3 cellular contexts compared by ENCODE assay signal in the genomic region with DNA sequence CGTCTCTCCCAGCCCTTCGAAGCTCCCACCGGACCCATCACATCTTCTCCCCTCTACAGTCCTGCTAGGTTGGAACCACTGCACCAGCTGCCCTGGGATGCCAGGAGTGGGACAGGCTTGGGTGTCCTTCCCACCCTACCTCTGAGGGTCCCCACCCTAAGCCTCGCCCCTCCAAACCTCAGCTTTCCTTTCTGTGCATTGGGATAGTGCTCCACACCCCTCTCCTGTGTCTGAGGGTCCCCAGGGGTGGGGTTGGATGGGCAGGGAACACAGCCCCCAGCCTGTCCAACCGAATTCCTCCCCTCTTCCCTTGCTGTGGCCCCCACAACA.
A peak's percentile ranks its signal among the peaks of the same experiment; 100 is the strongest.
TF ChIP-seq lines count a peak whose summit lies in the region.

No MANE protein-coding gene starts in this region.

TF ChIP-seq in SK-N-SH, 30 proteins besides CTCF, POLR2A, EP300 and RAD21:
- TF ChIP-seq FOXJ3 (CRISPR knock-in tag; IDR thresholded peaks at IDR 0.05) = no peak
- TF ChIP-seq POLR2AphosphoS5 (IDR thresholded peaks at IDR 0.05; ENCODE audit: low read depth, low read length) = no peak
- no peak for TF ChIP-seq NRF1 (IDR thresholded peaks at IDR 0.05; ENCODE audit: low read depth, low read length)
- TF ChIP-seq SIN3A (IDR thresholded peaks at IDR 0.05; ENCODE audit: borderline replicate concordance, low read depth, low read length) = no peak
- TF ChIP-seq, protein P1, sequence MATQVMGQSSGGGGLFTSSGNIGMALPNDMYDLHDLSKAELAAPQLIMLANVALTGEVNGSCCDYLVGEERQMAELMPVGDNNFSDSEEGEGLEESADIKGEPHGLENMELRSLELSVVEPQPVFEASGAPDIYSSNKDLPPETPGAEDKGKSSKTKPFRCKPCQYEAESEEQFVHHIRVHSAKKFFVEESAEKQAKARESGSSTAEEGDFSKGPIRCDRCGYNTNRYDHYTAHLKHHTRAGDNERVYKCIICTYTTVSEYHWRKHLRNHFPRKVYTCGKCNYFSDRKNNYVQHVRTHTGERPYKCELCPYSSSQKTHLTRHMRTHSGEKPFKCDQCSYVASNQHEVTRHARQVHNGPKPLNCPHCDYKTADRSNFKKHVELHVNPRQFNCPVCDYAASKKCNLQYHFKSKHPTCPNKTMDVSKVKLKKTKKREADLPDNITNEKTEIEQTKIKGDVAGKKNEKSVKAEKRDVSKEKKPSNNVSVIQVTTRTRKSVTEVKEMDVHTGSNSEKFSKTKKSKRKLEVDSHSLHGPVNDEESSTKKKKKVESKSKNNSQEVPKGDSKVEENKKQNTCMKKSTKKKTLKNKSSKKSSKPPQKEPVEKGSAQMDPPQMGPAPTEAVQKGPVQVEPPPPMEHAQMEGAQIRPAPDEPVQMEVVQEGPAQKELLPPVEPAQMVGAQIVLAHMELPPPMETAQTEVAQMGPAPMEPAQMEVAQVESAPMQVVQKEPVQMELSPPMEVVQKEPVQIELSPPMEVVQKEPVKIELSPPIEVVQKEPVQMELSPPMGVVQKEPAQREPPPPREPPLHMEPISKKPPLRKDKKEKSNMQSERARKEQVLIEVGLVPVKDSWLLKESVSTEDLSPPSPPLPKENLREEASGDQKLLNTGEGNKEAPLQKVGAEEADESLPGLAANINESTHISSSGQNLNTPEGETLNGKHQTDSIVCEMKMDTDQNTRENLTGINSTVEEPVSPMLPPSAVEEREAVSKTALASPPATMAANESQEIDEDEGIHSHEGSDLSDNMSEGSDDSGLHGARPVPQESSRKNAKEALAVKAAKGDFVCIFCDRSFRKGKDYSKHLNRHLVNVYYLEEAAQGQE (IDR thresholded peaks at IDR 0.05; ENCODE audit: low read depth, low read length) = no peak
- no peak for TF ChIP-seq GATA2 (CRISPR knock-in tag; IDR thresholded peaks at IDR 0.05)
- TF ChIP-seq SMC3 (IDR thresholded peaks at IDR 0.05; ENCODE audit: low read depth, low read length) = no peak
- TF ChIP-seq, protein P2, sequence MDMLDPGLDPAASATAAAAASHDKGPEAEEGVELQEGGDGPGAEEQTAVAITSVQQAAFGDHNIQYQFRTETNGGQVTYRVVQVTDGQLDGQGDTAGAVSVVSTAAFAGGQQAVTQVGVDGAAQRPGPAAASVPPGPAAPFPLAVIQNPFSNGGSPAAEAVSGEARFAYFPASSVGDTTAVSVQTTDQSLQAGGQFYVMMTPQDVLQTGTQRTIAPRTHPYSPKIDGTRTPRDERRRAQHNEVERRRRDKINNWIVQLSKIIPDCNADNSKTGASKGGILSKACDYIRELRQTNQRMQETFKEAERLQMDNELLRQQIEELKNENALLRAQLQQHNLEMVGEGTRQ (IDR thresholded peaks at IDR 0.05; ENCODE audit: borderline replicate concordance, low read depth, low read length) = no peak
- TF ChIP-seq, protein P3, sequence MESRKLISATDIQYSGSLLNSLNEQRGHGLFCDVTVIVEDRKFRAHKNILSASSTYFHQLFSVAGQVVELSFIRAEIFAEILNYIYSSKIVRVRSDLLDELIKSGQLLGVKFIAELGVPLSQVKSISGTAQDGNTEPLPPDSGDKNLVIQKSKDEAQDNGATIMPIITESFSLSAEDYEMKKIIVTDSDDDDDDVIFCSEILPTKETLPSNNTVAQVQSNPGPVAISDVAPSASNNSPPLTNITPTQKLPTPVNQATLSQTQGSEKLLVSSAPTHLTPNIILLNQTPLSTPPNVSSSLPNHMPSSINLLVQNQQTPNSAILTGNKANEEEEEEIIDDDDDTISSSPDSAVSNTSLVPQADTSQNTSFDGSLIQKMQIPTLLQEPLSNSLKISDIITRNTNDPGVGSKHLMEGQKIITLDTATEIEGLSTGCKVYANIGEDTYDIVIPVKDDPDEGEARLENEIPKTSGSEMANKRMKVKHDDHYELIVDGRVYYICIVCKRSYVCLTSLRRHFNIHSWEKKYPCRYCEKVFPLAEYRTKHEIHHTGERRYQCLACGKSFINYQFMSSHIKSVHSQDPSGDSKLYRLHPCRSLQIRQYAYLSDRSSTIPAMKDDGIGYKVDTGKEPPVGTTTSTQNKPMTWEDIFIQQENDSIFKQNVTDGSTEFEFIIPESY (IDR thresholded peaks at IDR 0.05; ENCODE audit: borderline replicate concordance, low read depth) = no peak
- no peak for TF ChIP-seq TEAD4 (IDR thresholded peaks at IDR 0.05; ENCODE audit: borderline replicate concordance, insufficient read depth)

TF ChIP-seq in SK-N-SH treated with all-trans-retinoic acid at 6 μM for 48 hours, 23 proteins besides CTCF, POLR2A, EP300 and RAD21 (continues in another document):
- TF ChIP-seq ZNF70 (CRISPR knock-in tag; IDR thresholded peaks at IDR 0.05) (no peak), ISL1 (CRISPR knock-in tag; IDR thresholded peaks at IDR 0.05) (no peak), CSDC2 (CRISPR knock-in tag; IDR thresholded peaks at IDR 0.05) (no peak), PPARA (CRISPR knock-in tag; IDR thresholded peaks at IDR 0.05; ENCODE audit: borderline replicate concordance) (no peak), ESRRG (CRISPR knock-in tag; IDR thresholded peaks at IDR 0.05) (no peak), ZC3H10 (CRISPR knock-in tag; IDR thresholded peaks at IDR 0.05) (no peak), SNAI2 (CRISPR knock-in tag; IDR thresholded peaks at IDR 0.05) (no peak), ZNF8 (CRISPR knock-in tag; IDR thresholded peaks at IDR 0.05) (no peak), OSR1 (CRISPR knock-in tag; IDR thresholded peaks at IDR 0.05) (no peak)
- TF ChIP-seq, protein P4, sequence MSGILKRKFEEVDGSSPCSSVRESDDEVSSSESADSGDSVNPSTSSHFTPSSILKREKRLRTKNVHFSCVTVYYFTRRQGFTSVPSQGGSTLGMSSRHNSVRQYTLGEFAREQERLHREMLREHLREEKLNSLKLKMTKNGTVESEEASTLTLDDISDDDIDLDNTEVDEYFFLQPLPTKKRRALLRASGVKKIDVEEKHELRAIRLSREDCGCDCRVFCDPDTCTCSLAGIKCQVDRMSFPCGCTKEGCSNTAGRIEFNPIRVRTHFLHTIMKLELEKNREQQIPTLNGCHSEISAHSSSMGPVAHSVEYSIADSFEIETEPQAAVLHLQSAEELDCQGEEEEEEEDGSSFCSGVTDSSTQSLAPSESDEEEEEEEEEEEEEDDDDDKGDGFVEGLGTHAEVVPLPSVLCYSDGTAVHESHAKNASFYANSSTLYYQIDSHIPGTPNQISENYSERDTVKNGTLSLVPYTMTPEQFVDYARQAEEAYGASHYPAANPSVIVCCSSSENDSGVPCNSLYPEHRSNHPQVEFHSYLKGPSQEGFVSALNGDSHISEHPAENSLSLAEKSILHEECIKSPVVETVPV (CRISPR knock-in tag; IDR thresholded peaks at IDR 0.05) = no peak
- TF ChIP-seq, protein P5, sequence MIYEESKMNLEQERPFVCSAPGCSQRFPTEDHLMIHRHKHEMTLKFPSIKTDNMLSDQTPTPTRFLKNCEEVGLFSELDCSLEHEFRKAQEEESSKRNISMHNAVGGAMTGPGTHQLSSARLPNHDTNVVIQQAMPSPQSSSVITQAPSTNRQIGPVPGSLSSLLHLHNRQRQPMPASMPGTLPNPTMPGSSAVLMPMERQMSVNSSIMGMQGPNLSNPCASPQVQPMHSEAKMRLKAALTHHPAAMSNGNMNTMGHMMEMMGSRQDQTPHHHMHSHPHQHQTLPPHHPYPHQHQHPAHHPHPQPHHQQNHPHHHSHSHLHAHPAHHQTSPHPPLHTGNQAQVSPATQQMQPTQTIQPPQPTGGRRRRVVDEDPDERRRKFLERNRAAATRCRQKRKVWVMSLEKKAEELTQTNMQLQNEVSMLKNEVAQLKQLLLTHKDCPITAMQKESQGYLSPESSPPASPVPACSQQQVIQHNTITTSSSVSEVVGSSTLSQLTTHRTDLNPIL (CRISPR knock-in tag; IDR thresholded peaks at IDR 0.05; ENCODE audit: low read depth) = no peak
- TF ChIP-seq, protein P6, sequence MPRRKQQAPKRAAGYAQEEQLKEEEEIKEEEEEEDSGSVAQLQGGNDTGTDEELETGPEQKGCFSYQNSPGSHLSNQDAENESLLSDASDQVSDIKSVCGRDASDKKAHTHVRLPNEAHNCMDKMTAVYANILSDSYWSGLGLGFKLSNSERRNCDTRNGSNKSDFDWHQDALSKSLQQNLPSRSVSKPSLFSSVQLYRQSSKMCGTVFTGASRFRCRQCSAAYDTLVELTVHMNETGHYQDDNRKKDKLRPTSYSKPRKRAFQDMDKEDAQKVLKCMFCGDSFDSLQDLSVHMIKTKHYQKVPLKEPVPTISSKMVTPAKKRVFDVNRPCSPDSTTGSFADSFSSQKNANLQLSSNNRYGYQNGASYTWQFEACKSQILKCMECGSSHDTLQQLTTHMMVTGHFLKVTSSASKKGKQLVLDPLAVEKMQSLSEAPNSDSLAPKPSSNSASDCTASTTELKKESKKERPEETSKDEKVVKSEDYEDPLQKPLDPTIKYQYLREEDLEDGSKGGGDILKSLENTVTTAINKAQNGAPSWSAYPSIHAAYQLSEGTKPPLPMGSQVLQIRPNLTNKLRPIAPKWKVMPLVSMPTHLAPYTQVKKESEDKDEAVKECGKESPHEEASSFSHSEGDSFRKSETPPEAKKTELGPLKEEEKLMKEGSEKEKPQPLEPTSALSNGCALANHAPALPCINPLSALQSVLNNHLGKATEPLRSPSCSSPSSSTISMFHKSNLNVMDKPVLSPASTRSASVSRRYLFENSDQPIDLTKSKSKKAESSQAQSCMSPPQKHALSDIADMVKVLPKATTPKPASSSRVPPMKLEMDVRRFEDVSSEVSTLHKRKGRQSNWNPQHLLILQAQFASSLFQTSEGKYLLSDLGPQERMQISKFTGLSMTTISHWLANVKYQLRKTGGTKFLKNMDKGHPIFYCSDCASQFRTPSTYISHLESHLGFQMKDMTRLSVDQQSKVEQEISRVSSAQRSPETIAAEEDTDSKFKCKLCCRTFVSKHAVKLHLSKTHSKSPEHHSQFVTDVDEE (CRISPR knock-in tag; IDR thresholded peaks at IDR 0.05) = no peak

TF ChIP-seq in HepG2, 621 proteins besides CTCF, POLR2A, EP300 and RAD21:
- TF ChIP-seq ZFX (CRISPR knock-in tag; IDR thresholded peaks at IDR 0.05; ENCODE audit: low read depth) = 0 out of 2 replicates have a peak, but pooled peaks have one; percentile 2
- TF ChIP-seq ZMYM4 (CRISPR knock-in tag; IDR thresholded peaks at IDR 0.05) = no peak
- TF ChIP-seq, protein P7, sequence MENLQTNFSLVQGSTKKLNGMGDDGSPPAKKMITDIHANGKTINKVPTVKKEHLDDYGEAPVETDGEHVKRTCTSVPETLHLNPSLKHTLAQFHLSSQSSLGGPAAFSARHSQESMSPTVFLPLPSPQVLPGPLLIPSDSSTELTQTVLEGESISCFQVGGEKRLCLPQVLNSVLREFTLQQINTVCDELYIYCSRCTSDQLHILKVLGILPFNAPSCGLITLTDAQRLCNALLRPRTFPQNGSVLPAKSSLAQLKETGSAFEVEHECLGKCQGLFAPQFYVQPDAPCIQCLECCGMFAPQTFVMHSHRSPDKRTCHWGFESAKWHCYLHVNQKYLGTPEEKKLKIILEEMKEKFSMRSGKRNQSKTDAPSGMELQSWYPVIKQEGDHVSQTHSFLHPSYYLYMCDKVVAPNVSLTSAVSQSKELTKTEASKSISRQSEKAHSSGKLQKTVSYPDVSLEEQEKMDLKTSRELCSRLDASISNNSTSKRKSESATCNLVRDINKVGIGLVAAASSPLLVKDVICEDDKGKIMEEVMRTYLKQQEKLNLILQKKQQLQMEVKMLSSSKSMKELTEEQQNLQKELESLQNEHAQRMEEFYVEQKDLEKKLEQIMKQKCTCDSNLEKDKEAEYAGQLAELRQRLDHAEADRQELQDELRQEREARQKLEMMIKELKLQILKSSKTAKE (CRISPR knock-in tag; IDR thresholded peaks at IDR 0.05; ENCODE audit: borderline replicate concordance) = 0 out of 2 replicates have a peak, but pooled peaks have one; percentile 11
